ENCODE assay signal across 16 cellular contexts in genomic region chr21:44454058-44454457, GRCh38. TPM values are rescaled to one million over a fixed set of nuclear protein-coding genes. Genes with fewer than 3 reads are reported as not detected.
DNase-seq lines count a peak whose midpoint lies in the region; ATAC-seq and TF ChIP-seq lines count a peak whose summit lies in the region.
"Had no signal": no experiment of that assay in that cellular context is flagged by ENCODE, and none has a peak within 500 bp of the region (broad histone marks: within the 10 kb centered on the region; RNA-seq: fewer than 3 reads in every experiment).

No MANE protein-coding gene starts in this region.

- no peaks in the 10 kb centered on the region for H3K9me3 Mint-ChIP-seq in activated naive CD8-positive, alpha-beta T cell (ENCODE audit: low read depth)
- H3K9me3 Mint-ChIP-seq in activated naive CD8-positive, alpha-beta T cell treated with anti-CD3 and anti-CD28 coated beads for 36 hours: no peaks in the 10 kb centered on the region
- H3K9me3 Mint-ChIP-seq in activated CD8-positive, alpha-beta T cell treated with anti-CD3 and anti-CD28 coated beads for 36 hours: peaks cover 7% of the 10 kb centered on the region
- H3K9me3 Mint-ChIP-seq in type B pancreatic cell: no peaks in the 10 kb centered on the region

- no peaks in the 10 kb centered on the region for H3K36me3 Mint-ChIP-seq in activated naive CD8-positive, alpha-beta T cell
- H3K36me3 Mint-ChIP-seq in activated naive CD8-positive, alpha-beta T cell treated with anti-CD3 and anti-CD28 coated beads for 36 hours: no peaks in the 10 kb centered on the region
- H3K36me3 Mint-ChIP-seq in activated CD8-positive, alpha-beta T cell treated with anti-CD3 and anti-CD28 coated beads for 36 hours (ENCODE audit: low read depth): no peaks in the 10 kb centered on the region
- no peaks in the 10 kb centered on the region for H3K36me3 Mint-ChIP-seq in type B pancreatic cell

- H3K4me3 Mint-ChIP-seq in activated naive CD8-positive, alpha-beta T cell: peak overlapping the region; percentile 75
- H3K4me3 Mint-ChIP-seq in activated naive CD8-positive, alpha-beta T cell treated with anti-CD3 and anti-CD28 coated beads for 36 hours: no peak overlapping the region
- peak overlapping the region; percentile 10 for H3K4me3 Mint-ChIP-seq in activated CD8-positive, alpha-beta T cell treated with anti-CD3 and anti-CD28 coated beads for 36 hours
- peak overlapping the region; percentile 82 for H3K4me3 Mint-ChIP-seq in type B pancreatic cell

- no peak for ATAC-seq in activated CD8-positive, alpha-beta T cell treated with anti-CD3 and anti-CD28 coated beads for 36 hours
- no peak for ATAC-seq in left lobe of liver
- ATAC-seq in GM21390 (IDR thresholded peaks at IDR 0.05; ENCODE audit: unreplicated experiment): no peak
- no peak for ATAC-seq in omental fat pad (ENCODE audit: low FRiP score)
- ATAC-seq: body of pancreas had no signal

- intact Hi-C loops in activated CD8-positive, alpha-beta T cell treated with anti-CD3 and anti-CD28 coated beads for 36 hours (cut with micrococcal nuclease): no loop called here

- no peak overlapping the region for H3K27ac Mint-ChIP-seq in activated naive CD8-positive, alpha-beta T cell
- no peak overlapping the region for H3K27ac Mint-ChIP-seq in activated naive CD8-positive, alpha-beta T cell treated with anti-CD3 and anti-CD28 coated beads for 36 hours
- H3K27ac Mint-ChIP-seq in activated CD8-positive, alpha-beta T cell treated with anti-CD3 and anti-CD28 coated beads for 36 hours: no peak overlapping the region
- peak overlapping the region; percentile 34 for H3K27ac Mint-ChIP-seq in type B pancreatic cell

- DNase-seq in activated naive CD8-positive, alpha-beta T cell treated with anti-CD3 and anti-CD28 coated beads for 36 hours: no peak
- no peak for DNase-seq in activated CD8-positive, alpha-beta T cell treated with anti-CD3 and anti-CD28 coated beads for 36 hours
- DNase-seq in left lobe of liver (ENCODE audit: low spot score) (peak; percentile 26), type B pancreatic cell (ENCODE audit: extremely low spot score, unreplicated experiment) (no peak), omental fat pad (ENCODE audit: low spot score) (no peak)
- DNase-seq: activated gamma-delta T cell treated with Interleukin-2 at 50 U/mL for 16 hours; body of pancreas; cortex of kidney; foreskin keratinocyte; left cardiac atrium; midbrain; NCI-H187; NCI-H446 treated with DMSO at 0.1 percent for 48 hours; stimulated activated CD4-positive, alpha-beta T cell treated with anti-CD3 and anti-CD28 coated beads, Interleukin-4, amount 100 ng/mL, for 1 hour had no signal

- CTCF ChIA-PET in activated CD8-positive, alpha-beta T cell treated with anti-CD3 and anti-CD28 coated beads for 36 hours (lab: Charles Lee): no interaction called here

- H3K27me3 Mint-ChIP-seq in activated naive CD8-positive, alpha-beta T cell: peaks cover 5% of the 10 kb centered on the region
- peaks cover 27% of the 10 kb centered on the region for H3K27me3 Mint-ChIP-seq in activated naive CD8-positive, alpha-beta T cell treated with anti-CD3 and anti-CD28 coated beads for 36 hours
- peaks cover 7% of the 10 kb centered on the region for H3K27me3 Mint-ChIP-seq in activated CD8-positive, alpha-beta T cell treated with anti-CD3 and anti-CD28 coated beads for 36 hours
- H3K27me3 Mint-ChIP-seq in type B pancreatic cell: peaks cover 16% of the 10 kb centered on the region

- TF ChIP-seq CTCF in activated CD8-positive, alpha-beta T cell treated with anti-CD3 and anti-CD28 coated beads for 36 hours (IDR thresholded peaks at IDR 0.05): no peak
- TF ChIP-seq CTCF in type B pancreatic cell (conservative IDR thresholded peaks at IDR 0.05): no peak
- no peak for TF ChIP-seq CTCF in omental fat pad (IDR thresholded peaks at IDR 0.05)

- POLR2A ChIA-PET in activated CD8-positive, alpha-beta T cell treated with anti-CD3 and anti-CD28 coated beads for 36 hours (lab: Charles Lee): interaction anchor here (1.2 kb wide), 1 partner anchor 26 kb away, joined by 3 read pairs; no protein-coding TSS in a partner anchor

- H3K4me1 Mint-ChIP-seq in activated naive CD8-positive, alpha-beta T cell (ENCODE audit: low read depth): peaks cover 6% of the 10 kb centered on the region
- H3K4me1 Mint-ChIP-seq in activated naive CD8-positive, alpha-beta T cell treated with anti-CD3 and anti-CD28 coated beads for 36 hours: no peaks in the 10 kb centered on the region
- H3K4me1 Mint-ChIP-seq in activated CD8-positive, alpha-beta T cell treated with anti-CD3 and anti-CD28 coated beads for 36 hours (ENCODE audit: low read depth): no peaks in the 10 kb centered on the region
- peaks cover 3% of the 10 kb centered on the region for H3K4me1 Mint-ChIP-seq in type B pancreatic cell (ENCODE audit: unreplicated experiment)

RNA-seq across cellular contexts. Expression of gene LRRC3, which starts 1.3 kb away (rescaled TPM):
- total RNA-seq in activated naive CD8-positive, alpha-beta T cell treated with anti-CD3 and anti-CD28 coated beads for 36 hours: 1 to 10 TPM; 1.8 to 1.9 TPM
- 1 to 10 TPM; 1.8 to 1.9 TPM for total RNA-seq in activated CD8-positive, alpha-beta T cell treated with anti-CD3 and anti-CD28 coated beads for 36 hours
- 22.0 TPM for total RNA-seq in left lobe of liver
- 6.4 and 8.7 TPM in 2 replicates for total RNA-seq in type B pancreatic cell (ENCODE audit: low replicate concordance)
- total RNA-seq in omental fat pad: 1 to 10 TPM; 1.4 to 4.4 (median 3.6) TPM
